14 cellular contexts compared by ENCODE assay signal in the genomic region with DNA sequence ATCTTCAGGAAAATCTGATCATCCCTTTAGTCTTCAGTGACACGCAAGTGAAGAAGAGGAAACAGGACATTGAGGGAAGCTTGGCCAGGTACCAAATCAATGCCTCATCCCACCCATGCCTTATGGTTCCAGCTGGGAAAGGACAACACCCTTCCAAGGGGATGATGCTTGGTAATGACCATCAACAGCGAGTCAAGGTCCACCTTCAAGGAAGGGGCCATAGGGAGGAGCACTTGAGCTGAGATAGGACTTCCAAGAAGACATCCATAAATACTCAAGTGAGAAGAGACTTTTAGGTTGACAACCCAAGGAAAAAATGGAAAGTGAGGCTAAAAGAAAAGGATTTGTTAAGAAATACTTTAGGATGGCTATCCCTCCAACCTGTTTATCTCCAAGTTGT. TPM values are rescaled to one million over a fixed set of nuclear protein-coding genes. Genes with fewer than 3 reads are reported as not detected.
"Had no signal": no experiment of that assay in that cellular context is flagged by ENCODE, and none has a peak within 500 bp of the region (broad histone marks: within the 10 kb centered on the region; RNA-seq: fewer than 3 reads in every experiment).

No MANE protein-coding gene starts in this region.

- H3K4me1 ChIP-seq: lower lobe of right lung had no signal

- H3K4me3 ChIP-seq: lower lobe of right lung, skin epidermis, tibial nerve had no signal

- DNase-seq: activated B cell treated with CpG ODN at 0.5 μM for 24 hours; activated CD4-positive, alpha-beta memory T cell treated with anti-CD3 and anti-CD28 coated beads for 36 hours; activated CD4-positive, alpha-beta T cell treated with anti-CD3 and anti-CD28 coated beads for 4 hours; activated naive CD4-positive, alpha-beta T cell treated with Interleukin-2 at 50 U/mL for 16 hours; activated naive CD8-positive, alpha-beta T cell treated with anti-CD3 and anti-CD28 coated beads, Interleukin-2, amount 10 ng/mL, durations not matched to agents 7 days and 5 days; cortex of kidney; effector CD4-positive, alpha-beta T cell; lower lobe of right lung; right cardiac atrium; stimulated activated CD4-positive, alpha-beta T cell treated with anti-CD3 and anti-CD28 coated beads, Interleukin-15, amount 100 ng/mL, for 24 hours; stimulated activated CD4-positive, alpha-beta T cell treated with anti-CD3 and anti-CD28 coated beads, Interleukin-2, amount 100 ng/mL, for 48 hours had no signal

- H3K36me3 ChIP-seq: lower lobe of right lung, tibial nerve had no signal

- ATAC-seq: lower lobe of right lung; natural killer cell treated with Interleukin-12 subunit alpha and Interleukin-12 subunit beta and Interleukin-15 and Interleukin-18, amount 100 ng/mL, for 72 hours; right cardiac atrium had no signal

- H3K9me3 ChIP-seq: lower lobe of right lung, tibial nerve had no signal

- H3K27me3 ChIP-seq: tibial nerve had no signal

- H3K27ac ChIP-seq: lower lobe of right lung, tibial nerve had no signal

RNA-seq across cellular contexts. Expression of a gene that starts 27.1 kb away (rescaled TPM):
- total RNA-seq: activated B cell treated with CpG ODN at 0.5 μM for 24 hours had no signal
